ENCODE assay signal across 8 cellular contexts in genomic region chr1:156601892-156602291, GRCh38. TPM values are rescaled to one million over a fixed set of nuclear protein-coding genes. Genes with fewer than 3 reads are reported as not detected.
DNase-seq lines count a peak whose midpoint lies in the region; ATAC-seq and TF ChIP-seq lines count a peak whose summit lies in the region.

No MANE protein-coding gene starts in this region.

- H2AFZ ChIP-seq in neural progenitor cell (replicated peaks), result peak overlapping the region; percentile 95

- H3K4me1 ChIP-seq in colonic mucosa (peaks cover 5% of the 10 kb centered on the region), neural progenitor cell (peaks cover 6% of the 10 kb centered on the region)

- H3F3A ChIP-seq in neural progenitor cell (ENCODE audit: low read depth), result peaks cover 21% of the 10 kb centered on the region

- ATAC-seq in GM21447 (IDR thresholded peaks at IDR 0.05; ENCODE audit: unreplicated experiment), result no peak

- H3K36me3 Mint-ChIP-seq in neural progenitor cell, result peaks cover 4% of the 10 kb centered on the region

- H4K20me1 ChIP-seq in neural progenitor cell (ENCODE audit: low read depth), result no peaks in the 10 kb centered on the region

- peaks cover 26% of the 10 kb centered on the region for H3K79me2 ChIP-seq in neural progenitor cell (ENCODE audit: low read depth)

- intact Hi-C loops in colonic mucosa (cut with DNase I), result loop anchor here (5.0 kb wide), 1 partner anchor 150 kb away; no protein-coding TSS in a partner anchor

- H3K4me1 Mint-ChIP-seq in neural progenitor cell, result peaks cover 22% of the 10 kb centered on the region

- H3K4me3 ChIP-seq in GM06990 (replicated peaks; ENCODE audit: low read depth, low read length) (peak overlapping the region; percentile 80), colonic mucosa (peak overlapping the region; percentile 67), neural progenitor cell (peak overlapping the region; percentile 76)

- H3K9me3 Mint-ChIP-seq in neural progenitor cell, result no peaks in the 10 kb centered on the region

- peak overlapping the region; percentile 83 for H3K4me2 ChIP-seq in neural progenitor cell

- H3K36me3 ChIP-seq in GM06990 (ENCODE audit: control insufficient read depth, insufficient read depth, low read length) (peaks cover 9% of the 10 kb centered on the region), KOPT-K1 (ENCODE audit: insufficient read depth, low read length) (peaks cover 22% of the 10 kb centered on the region), colonic mucosa (no peaks in the 10 kb centered on the region), neural progenitor cell (no peaks in the 10 kb centered on the region)

- in situ Hi-C loops in G401 (cut with HindIII; ENCODE audit: low sequenced_read_pairs), result no loop called here

- peak overlapping the region; percentile 98 for H3K4me3 Mint-ChIP-seq in neural progenitor cell

- H3K9me3 ChIP-seq in KOPT-K1 (ENCODE audit: insufficient read depth, low read length, poor library complexity, severe bottlenecking) (no peaks in the 10 kb centered on the region), colonic mucosa (no peaks in the 10 kb centered on the region), neural progenitor cell (ENCODE audit: low read depth) (no peaks in the 10 kb centered on the region)

- H3K27me3 ChIP-seq in GM06990 (replicated peaks; ENCODE audit: control insufficient read depth, insufficient read depth, low read length) (no peaks in the 10 kb centered on the region), colonic mucosa (no peaks in the 10 kb centered on the region), neural progenitor cell (no peaks in the 10 kb centered on the region)

- H3K27me3 Mint-ChIP-seq in neural progenitor cell (ENCODE audit: insufficient read depth, low read depth), result peaks cover 7% of the 10 kb centered on the region

- peak overlapping the region; percentile 74 for H3K27ac Mint-ChIP-seq in neural progenitor cell

- DNase-seq in GM06990 (ENCODE audit: extremely low read depth, insufficient read length) (no peak), colonic mucosa (no peak), neural progenitor cell (ENCODE audit: low spot score) (no peak), G401 (ENCODE audit: low spot score) (no peak), cerebellum (ENCODE audit: low spot score) (no peak)
- DNase-seq in activated effector memory CD4-positive, alpha-beta T cell treated with Interleukin-2 at 50 U/mL for 16 hours, result no peak

- H3K9ac ChIP-seq in colonic mucosa (ENCODE audit: low read depth in 2 of 2, low read length in 2 of 2) (peak overlapping the region in 1 of 2 donors; percentile 75), neural progenitor cell (peak overlapping the region; percentile 59)

- no peak for TF ChIP-seq CTCF in GM06990 (IDR thresholded peaks at IDR 0.05; ENCODE audit: insufficient read depth, low read length, poor library complexity, severe bottlenecking)
- TF ChIP-seq CTCF in colonic mucosa (IDR thresholded peaks at IDR 0.05), result no peak
- no peak for TF ChIP-seq CTCF in neural progenitor cell (IDR thresholded peaks at IDR 0.05)

- peak overlapping the region; percentile 72 for H3K27ac ChIP-seq in KOPT-K1 (ENCODE audit: low read depth, low read length, poor library complexity, severe bottlenecking)
- H3K27ac ChIP-seq in colonic mucosa, result peak overlapping the region; percentile 58
- no peak overlapping the region for H3K27ac ChIP-seq in neural progenitor cell

RNA-seq across cellular contexts. Expression of gene GPATCH4, which starts 0.6 kb away (rescaled TPM):
- 10 to 100 TPM; 12.3 to 31.3 TPM for total RNA-seq in colonic mucosa
- total RNA-seq in neural progenitor cell (ENCODE audit: low replicate concordance), result 17.2 and 18.6 TPM in 2 replicates
- total RNA-seq in G401 (2014; rRNA removed; shearing (Covaris generic)), result 13.7 and 25.4 TPM in 2 replicates
- total RNA-seq in cerebellum, result 10.1 TPM

RNA-seq across cellular contexts. Expression of gene NAXE, which starts 10.3 kb away (rescaled TPM):
- total RNA-seq in colonic mucosa (10 to 100 TPM; 68.4 to 99.8 TPM), neural progenitor cell (ENCODE audit: low replicate concordance) (32.8 and 51.3 TPM in 2 replicates), cerebellum (28.3 TPM)
- 103 and 112 TPM in 2 replicates for total RNA-seq in G401 (2014; rRNA removed; shearing (Covaris generic))

RNA-seq across cellular contexts. Expression of gene HAPLN2, which starts 17.3 kb away (rescaled TPM):
- total RNA-seq in colonic mucosa (under 1 TPM in 1 of 2 donors, not detected in 1; 0.96 TPM), neural progenitor cell (ENCODE audit: low replicate concordance) (0.65 TPM in 1 of 2 replicates, not detected in the other), cerebellum (1.3 TPM)
- 0.25 and 0.44 TPM in 2 replicates for total RNA-seq in G401 (2014; rRNA removed; shearing (Covaris generic))

RNA-seq across cellular contexts. Expression of gene TTC24, which starts 22.4 kb away (rescaled TPM):
- total RNA-seq in colonic mucosa (not detected), neural progenitor cell (ENCODE audit: low replicate concordance) (not detected in 2 replicates), cerebellum (not detected)
- not detected in 2 replicates for total RNA-seq in G401 (2014; rRNA removed; shearing (Covaris generic))

RNA-seq across cellular contexts. Expression of gene IQGAP3, which starts 29.5 kb away (rescaled TPM):
- total RNA-seq in colonic mucosa, result 10 to 100 TPM; 13.6 to 57.9 TPM
- 31.5 and 59.2 TPM in 2 replicates for total RNA-seq in neural progenitor cell (ENCODE audit: low replicate concordance)
- 13.4 and 16.9 TPM in 2 replicates for total RNA-seq in G401 (2014; rRNA removed; shearing (Covaris generic))
- 6.3 TPM for total RNA-seq in cerebellum
